16 cellular contexts compared by ENCODE assay signal in the genomic region with DNA sequence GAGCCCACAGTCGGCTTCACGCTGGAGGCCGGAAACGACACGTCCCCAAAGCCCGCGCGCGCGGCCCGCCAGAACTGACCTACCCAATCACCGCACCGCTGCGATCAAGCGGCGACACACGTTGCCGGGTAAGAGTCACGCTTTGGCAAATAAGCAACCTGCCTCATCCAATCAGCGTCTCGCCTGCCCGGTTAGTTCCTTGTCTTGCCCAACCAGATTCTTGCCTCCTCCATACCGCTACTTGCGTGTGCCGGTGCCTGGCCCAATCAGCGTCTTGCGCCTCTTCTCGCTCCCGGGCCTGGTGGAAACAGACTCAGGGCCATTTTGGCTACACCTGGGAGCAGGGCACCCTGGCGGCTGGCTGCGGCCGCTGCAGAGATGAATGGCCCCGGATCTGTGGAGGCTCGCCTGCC. TPM values are rescaled to one million over a fixed set of nuclear protein-coding genes. Genes with fewer than 3 reads are reported as not detected.
DNase-seq lines count a peak whose midpoint lies in the region; ATAC-seq, FAIRE-seq and TF ChIP-seq lines count a peak whose summit lies in the region.
"Had no signal": no experiment of that assay in that cellular context is flagged by ENCODE, and none has a peak within 500 bp of the region (broad histone marks: within the 10 kb centered on the region; RNA-seq: fewer than 3 reads in every experiment).

No MANE protein-coding gene starts in this region.

- H3K9me3 ChIP-seq in K562 (replicated peaks; ENCODE audit: control insufficient read depth, insufficient read depth, low read depth, low read length) (peaks cover 17% of the 10 kb centered on the region), subcutaneous abdominal adipose tissue (ENCODE audit: control insufficient read depth in 5 of 5, low read length in 5 of 5) (peaks cover 52 to 76% (median 65%) of the 10 kb centered on the region in 5 donors)

- TF ChIP-seq RAD21 in K562 (CRISPR knock-in tag; conservative IDR thresholded peaks at IDR 0.05 in 1 of 2, IDR thresholded peaks at IDR 0.05 in 1 of 2), result no peak

- intact Hi-C loops in natural killer cell (cut with micrococcal nuclease), result no loop called here
- intact Hi-C loops in K562 (cut with micrococcal nuclease), result no loop called here

- H3K4me1 ChIP-seq in K562 (replicated peaks in 1 of 2; ENCODE audit: control insufficient read depth in 2 of 2, insufficient read depth in 2 of 2, low read length in 2 of 2) (peaks cover 0 to 11% of the 10 kb centered on the region in 2 experiments; a peak in 1 of 5 replicates), subcutaneous abdominal adipose tissue (ENCODE audit: control insufficient read depth in 5 of 5, insufficient read depth in 5 of 5, low read length in 5 of 5) (no peaks in the 10 kb centered on the region)
- H3K4me1 ChIP-seq: BLaER1, HAP-1 had no signal

- no peak for TF ChIP-seq EP300 in K562 (IDR thresholded peaks at IDR 0.05; ENCODE audit: low read length)

- H3K4me1 Mint-ChIP-seq in natural killer cell, result no peaks in the 10 kb centered on the region
- H3K4me1 Mint-ChIP-seq in natural killer cell treated with Interleukin-12 subunit alpha and Interleukin-12 subunit beta and Interleukin-15 and Interleukin-18, amount 100 ng/mL, for 72 hours (ENCODE audit: low read depth in 2 of 2), result no peaks in the 10 kb centered on the region
- H3K4me1 Mint-ChIP-seq: CD14-positive monocyte; CD4-positive, alpha-beta memory T cell had no signal

- H3K27me3 Mint-ChIP-seq in natural killer cell (ENCODE audit: low read depth in 2 of 2), result no peaks in the 10 kb centered on the region
- H3K27me3 Mint-ChIP-seq in natural killer cell treated with Interleukin-12 subunit alpha and Interleukin-12 subunit beta and Interleukin-15 and Interleukin-18, amount 100 ng/mL, for 72 hours, result no peaks in the 10 kb centered on the region
- H3K27me3 Mint-ChIP-seq: CD4-positive, alpha-beta memory T cell had no signal

- H3K4me2 ChIP-seq in K562 (ENCODE audit: insufficient read depth, low read length), result no peak overlapping the region
- H3K4me2 ChIP-seq: BLaER1 had no signal

- peaks cover 20% of the 10 kb centered on the region for H3K36me3 Mint-ChIP-seq in natural killer cell
- H3K36me3 Mint-ChIP-seq in natural killer cell treated with Interleukin-12 subunit alpha and Interleukin-12 subunit beta and Interleukin-15 and Interleukin-18, amount 100 ng/mL, for 72 hours, result peaks cover 37% of the 10 kb centered on the region

- H3K4me3 Mint-ChIP-seq in natural killer cell, result peak overlapping the region; percentile 13
- H3K4me3 Mint-ChIP-seq in natural killer cell treated with Interleukin-12 subunit alpha and Interleukin-12 subunit beta and Interleukin-15 and Interleukin-18, amount 100 ng/mL, for 72 hours, result no peak overlapping the region
- H3K4me3 Mint-ChIP-seq: CD14-positive monocyte; CD4-positive, alpha-beta memory T cell had no signal

- TF ChIP-seq POLR2A in K562 (conservative IDR thresholded peaks at IDR 0.05), result no peak

- H3K9me3 Mint-ChIP-seq in natural killer cell, result peaks cover 0 to 11% of the 10 kb centered on the region in 2 donors
- H3K9me3 Mint-ChIP-seq in natural killer cell treated with Interleukin-12 subunit alpha and Interleukin-12 subunit beta and Interleukin-15 and Interleukin-18, amount 100 ng/mL, for 72 hours, result peaks cover 17% of the 10 kb centered on the region

- H3K79me2 ChIP-seq in K562 (ENCODE audit: control insufficient read depth, insufficient read depth, low read length), result no peaks in the 10 kb centered on the region

- BruUV-seq in K562 (replicated peaks; lab: Mats Ljungman, UMichigan), result no TSS peak

- no peak overlapping the region for H2AFZ ChIP-seq in K562 (ENCODE audit: low read depth, low read length)

- WGBS in K562 (ENCODE audit: insufficient coverage, low coverage, missing lambda C conversion rate), result 77% methylated on average over 18 of the region's 34 CpGs

- H3K9ac ChIP-seq in K562 (ENCODE audit: insufficient read depth in 1 of 2, low read depth in 2 of 2, low read length in 2 of 2) (no peak overlapping the region), subcutaneous abdominal adipose tissue (ENCODE audit: low read length in 5 of 5) (no peak overlapping the region)
- H3K9ac ChIP-seq: BLaER1 had no signal

- POLR2A ChIA-PET in K562 (lab: Yijun Ruan, JAX), result no interaction called here

- H3K4me3 ChIP-seq in K562 (no peak overlapping the region), subcutaneous abdominal adipose tissue (ENCODE audit: low read depth in 1 of 5, low read length in 5 of 5) (peak overlapping the region in 3 of 5 donors; percentile 0 to 53 (median 50))
- H3K4me3 ChIP-seq: BLaER1, HAP-1 had no signal

- in situ Hi-C loops in K562 (cut with MboI), result no loop called here

- CTCF ChIA-PET in K562 (lab: Yijun Ruan, JAX; ENCODE audit: low intra/inter-chr PET ratio), result interaction anchor here (0.7 kb wide), 1 partner anchor 303 kb away, joined by 3 read pairs; no protein-coding TSS in a partner anchor

- H3K27me3 ChIP-seq in K562 (ENCODE audit: control insufficient read depth in 2 of 2, insufficient read depth in 2 of 2, low read length in 2 of 2) (no peaks in the 10 kb centered on the region), subcutaneous abdominal adipose tissue (ENCODE audit: control insufficient read depth in 5 of 5, insufficient read depth in 4 of 5, low read length in 5 of 5) (no peaks in the 10 kb centered on the region)
- H3K27me3 ChIP-seq: BLaER1 had no signal

- FAIRE-seq in K562 (lab: Jason Lieb, UNC), result no peak

- DNase-seq in natural killer cell (no peak), K562 (ENCODE audit: extremely low read depth in 1 of 4, low spot score in 3 of 4) (no peak)
- no peak for DNase-seq in natural killer cell treated with Interleukin-12 subunit alpha and Interleukin-12 subunit beta and Interleukin-15 and Interleukin-18, amount 100 ng/mL, for 72 hours (ENCODE audit: low spot score)
- DNase-seq: 8988T; CD4-positive, alpha-beta memory T cell; DMS153; DMS79; GDM1; GOT3 had no signal

- H3K36me3 ChIP-seq in K562 (ENCODE audit: control insufficient read depth, insufficient read depth, low read length), result peaks cover 18% of the 10 kb centered on the region
- H3K36me3 ChIP-seq in subcutaneous abdominal adipose tissue (ENCODE audit: control insufficient read depth in 5 of 5, insufficient read depth in 5 of 5, low read length in 5 of 5), result peaks cover 11 to 18% (median 14%) of the 10 kb centered on the region in 5 donors

- H4K20me1 ChIP-seq in K562 (replicated peaks; ENCODE audit: control insufficient read depth, insufficient read depth, low read length), result no peaks in the 10 kb centered on the region
- H4K20me1 ChIP-seq: BLaER1 had no signal

- no peak for TF ChIP-seq CTCF in natural killer cell (IDR thresholded peaks at IDR 0.05)
- no peak for TF ChIP-seq CTCF in K562 (IDR thresholded peaks at IDR 0.05 in 2 of 3, conservative IDR thresholded peaks at IDR 0.05 in 1 of 3; ENCODE audit: insufficient read depth in 2 of 3, low read depth in 1 of 3, low read length in 3 of 3)

- H3K27ac Mint-ChIP-seq in natural killer cell, result no peak overlapping the region
- H3K27ac Mint-ChIP-seq in natural killer cell treated with Interleukin-12 subunit alpha and Interleukin-12 subunit beta and Interleukin-15 and Interleukin-18, amount 100 ng/mL, for 72 hours, result no peak overlapping the region
- H3K27ac Mint-ChIP-seq: CD14-positive monocyte; CD4-positive, alpha-beta memory T cell had no signal

- ATAC-seq in natural killer cell (no peak), K562 (no peak), GM18909 (IDR thresholded peaks at IDR 0.05; ENCODE audit: poor library complexity, unreplicated experiment) (no peak), HG03354 (IDR thresholded peaks at IDR 0.05; ENCODE audit: poor library complexity, severe bottlenecking, unreplicated experiment) (no peak), GM19455 (IDR thresholded peaks at IDR 0.05; ENCODE audit: unreplicated experiment) (no peak)
- no peak for ATAC-seq in natural killer cell treated with Interleukin-12 subunit alpha and Interleukin-12 subunit beta and Interleukin-15 and Interleukin-18, amount 100 ng/mL, for 72 hours

- H3K27ac ChIP-seq in K562 (ENCODE audit: extremely low read depth, low read depth, low read length) (no peak overlapping the region), subcutaneous abdominal adipose tissue (ENCODE audit: low read depth, low read length) (no peak overlapping the region)
- H3K27ac ChIP-seq: BLaER1 had no signal

- no peaks in the 10 kb centered on the region for H3K9me1 ChIP-seq in K562 (ENCODE audit: control insufficient read depth, insufficient read depth, low read length)

RNA-seq across cellular contexts. Expression of a gene that starts 11.6 kb away (rescaled TPM):
- total RNA-seq in natural killer cell (10 to 100 TPM; 21.9 to 31.5 (median 21.9) TPM), K562 (2014; rRNA removed) (59.0 and 64.1 TPM in 2 replicates), K562 (2014; rRNA removed; fragmentation: Illumina TruSeq; extraction: Trizol) (51.3 and 53.5 TPM in 2 replicates), K562 (2015; rRNA removed; fragmentation: Illumina TruSeq; extraction: Trizol) (37.8 and 39.4 TPM in 2 replicates), K562 (2021) (37.5 and 43.6 TPM in 2 replicates)
- total RNA-seq in natural killer cell treated with Interleukin-12 subunit alpha and Interleukin-12 subunit beta and Interleukin-15 and Interleukin-18, amount 100 ng/mL, for 72 hours, result 10 to 100 TPM; 40.9 to 48.2 TPM
- total RNA-seq in K562 (2011; cell fraction: chromatin; rRNA removed; ENCODE audit: low replicate concordance), result 180 and 209 TPM in 2 replicates
- total RNA-seq in K562 (2011; cell fraction: nucleolus; rRNA removed), result 126 and 168 TPM in 2 replicates
- total RNA-seq in K562 (2011; cell fraction: nucleoplasm; rRNA removed), result 185 and 198 TPM in 2 replicates
- polyA plus RNA-seq in K562 (2011; rRNA removed) (45.6 and 53.5 TPM in 2 replicates), K562 (2014; fragmentation: Illumina TruSeq; extraction: Trizol) (32.3 and 39.3 TPM in 2 replicates), K562 (2014; fragmentation: Nextera tagmentation; extraction: Ambion mirVana) (10 to 100 TPM; 23.6 to 28.6 TPM), K562 (2014; rRNA removed) (41.4 and 53.8 TPM in 2 replicates)
- polyA plus RNA-seq in K562 (2011; cell fraction: cytosol; rRNA removed), result 58.4 and 62.6 TPM in 2 replicates
- 46.0 and 65.8 TPM in 2 replicates for polyA plus RNA-seq in K562 (2011; cell fraction: nucleus; rRNA removed)
- 35.3 and 39.5 TPM in 2 replicates for polyA plus RNA-seq in K562 (2012)
- polyA minus RNA-seq in K562 (2011; rRNA and poly(A)+ RNA removed), result 51.3 and 61.6 TPM in 2 replicates
- 20.8 and 23.3 TPM in 2 replicates for polyA minus RNA-seq in K562 (2011; cell fraction: cytosol; rRNA and poly(A)+ RNA removed)
- 45.1 and 54.5 TPM in 2 replicates for polyA minus RNA-seq in K562 (2011; cell fraction: nucleus; rRNA and poly(A)+ RNA removed)

RNA-seq across cellular contexts. Expression of a gene that starts 34.2 kb away (rescaled TPM):
- total RNA-seq in natural killer cell (10 to 100 TPM; 25.5 to 33.0 (median 30.1) TPM), K562 (2014; rRNA removed) (28.1 and 31.1 TPM in 2 replicates), K562 (2014; rRNA removed; fragmentation: Illumina TruSeq; extraction: Trizol) (26.8 and 28.9 TPM in 2 replicates), K562 (2015; rRNA removed; fragmentation: Illumina TruSeq; extraction: Trizol) (21.5 and 22.1 TPM in 2 replicates), K562 (2021) (28.2 and 28.7 TPM in 2 replicates)
- 10 to 100 TPM; 20.4 to 31.7 TPM for total RNA-seq in natural killer cell treated with Interleukin-12 subunit alpha and Interleukin-12 subunit beta and Interleukin-15 and Interleukin-18, amount 100 ng/mL, for 72 hours
- 87.2 and 99.4 TPM in 2 replicates for total RNA-seq in K562 (2011; cell fraction: chromatin; rRNA removed; ENCODE audit: low replicate concordance)
- total RNA-seq in K562 (2011; cell fraction: nucleolus; rRNA removed), result 74.9 and 80.5 TPM in 2 replicates
- 74.5 and 86.6 TPM in 2 replicates for total RNA-seq in K562 (2011; cell fraction: nucleoplasm; rRNA removed)
- polyA plus RNA-seq in K562 (2011; rRNA removed) (35.3 and 37.0 TPM in 2 replicates), K562 (2014; fragmentation: Illumina TruSeq; extraction: Trizol) (32.0 and 32.8 TPM in 2 replicates), K562 (2014; fragmentation: Nextera tagmentation; extraction: Ambion mirVana) (1 to 10 TPM; 5.2 to 5.4 TPM), K562 (2014; rRNA removed) (31.0 and 33.6 TPM in 2 replicates)
- polyA plus RNA-seq in K562 (2011; cell fraction: cytosol; rRNA removed), result 22.3 and 30.4 TPM in 2 replicates
- polyA plus RNA-seq in K562 (2011; cell fraction: nucleus; rRNA removed), result 53.2 and 72.8 TPM in 2 replicates
- 21.8 and 36.4 TPM in 2 replicates for polyA plus RNA-seq in K562 (2012)
- polyA minus RNA-seq in K562 (2011; rRNA and poly(A)+ RNA removed), result 32.7 and 33.5 TPM in 2 replicates
- polyA minus RNA-seq in K562 (2011; cell fraction: cytosol; rRNA and poly(A)+ RNA removed), result 15.4 and 16.8 TPM in 2 replicates
- 34.1 and 47.1 TPM in 2 replicates for polyA minus RNA-seq in K562 (2011; cell fraction: nucleus; rRNA and poly(A)+ RNA removed)
